19 cellular contexts compared by ENCODE assay signal in the genomic region with DNA sequence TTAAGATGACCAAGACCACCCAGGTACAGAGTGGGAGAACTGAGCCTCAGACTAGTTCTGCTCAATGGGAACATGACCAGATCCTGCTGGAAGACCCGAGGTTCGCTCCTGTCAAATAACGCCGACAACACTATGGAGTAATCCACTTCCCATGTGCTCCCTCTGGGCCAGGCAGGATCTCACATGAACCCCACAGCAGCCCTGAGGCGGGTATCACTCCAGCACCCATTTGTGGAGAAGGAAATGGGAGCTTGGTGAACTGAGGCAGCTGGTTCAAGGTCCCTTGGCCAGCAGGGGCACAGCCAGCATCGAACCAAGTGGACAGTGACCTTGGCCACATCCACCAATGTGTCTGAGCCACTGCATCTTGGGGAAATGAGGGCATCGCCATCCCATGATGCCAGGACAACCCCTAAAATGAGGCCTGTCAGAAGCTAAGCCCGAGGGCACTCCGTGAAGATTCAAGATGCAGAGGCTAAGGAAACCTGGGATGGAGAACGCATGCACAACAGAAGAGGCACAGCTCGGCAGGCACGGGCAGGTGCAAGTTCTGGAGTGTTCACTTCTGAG.
"Had no signal": no experiment of that assay in that cellular context is flagged by ENCODE, and none has a peak within 500 bp of the region (broad histone marks: within the 10 kb centered on the region; RNA-seq: fewer than 3 reads in every experiment).

No MANE protein-coding gene starts in this region.

- H3K27me3 ChIP-seq: esophagus squamous epithelium, gastroesophageal sphincter, right lobe of liver, uterus had no signal

- DNase-seq: cortex of kidney; effector memory CD8-positive, alpha-beta T cell; esophagus squamous epithelium; foreskin fibroblast; glutamatergic neuron; islet precursor cell; mammary epithelial cell; mucosa of descending colon; naive thymus-derived CD8-positive, alpha-beta T cell; stimulated activated CD4-positive, alpha-beta T cell treated with anti-CD3 and anti-CD28 coated beads, Interleukin-2, amount 100 ng/mL, for 24 hours; stimulated activated CD4-positive, alpha-beta T cell treated with anti-CD3 and anti-CD28 coated beads, Interleukin-4, amount 100 ng/mL, for 4 hours; stimulated activated naive B cell treated with anti-CD40 and anti-IgM and Interleukin-4, amounts not matched to agents 10 μg/mL and 1 μg/mL and 100 μg/mL, for 72 hours; stimulated activated naive CD8-positive, alpha-beta T cell treated with anti-CD3 and anti-CD28 coated beads, Interleukin-15, amount 100 ng/mL, for 72 hours; trophoblast cell had no signal

- H3K9me3 Mint-ChIP-seq: effector memory CD8-positive, alpha-beta T cell; naive thymus-derived CD8-positive, alpha-beta T cell; stimulated activated naive B cell treated with anti-CD40 and anti-IgM and Interleukin-4, amounts not matched to agents 10 μg/mL and 1 μg/mL and 100 μg/mL, for 72 hours; stimulated activated naive CD8-positive, alpha-beta T cell treated with anti-CD3 and anti-CD28 coated beads, Interleukin-15, amount 100 ng/mL, for 72 hours had no signal

- H3K4me3 ChIP-seq: esophagus squamous epithelium, gastroesophageal sphincter, mucosa of descending colon, right lobe of liver, uterus had no signal

- ATAC-seq: effector memory CD8-positive, alpha-beta T cell; gastroesophageal sphincter; left lobe of liver; naive thymus-derived CD8-positive, alpha-beta T cell; right lobe of liver; stimulated activated naive B cell treated with anti-CD40 and anti-IgM and Interleukin-4, amounts not matched to agents 10 μg/mL and 1 μg/mL and 100 μg/mL, for 72 hours; stimulated activated naive CD8-positive, alpha-beta T cell treated with anti-CD3 and anti-CD28 coated beads, Interleukin-15, amount 100 ng/mL, for 72 hours had no signal

- H3K9me3 ChIP-seq: esophagus squamous epithelium, gastroesophageal sphincter, mucosa of descending colon, neutrophil, right lobe of liver, uterus had no signal

- H3K4me3 Mint-ChIP-seq: effector memory CD8-positive, alpha-beta T cell; naive thymus-derived CD8-positive, alpha-beta T cell; stimulated activated naive B cell treated with anti-CD40 and anti-IgM and Interleukin-4, amounts not matched to agents 10 μg/mL and 1 μg/mL and 100 μg/mL, for 72 hours; stimulated activated naive CD8-positive, alpha-beta T cell treated with anti-CD3 and anti-CD28 coated beads, Interleukin-15, amount 100 ng/mL, for 72 hours had no signal

- H3K27ac Mint-ChIP-seq: stimulated activated naive B cell treated with anti-CD40 and anti-IgM and Interleukin-4, amounts not matched to agents 10 μg/mL and 1 μg/mL and 100 μg/mL, for 72 hours had no signal

- H3K27me3 Mint-ChIP-seq: effector memory CD8-positive, alpha-beta T cell; naive thymus-derived CD8-positive, alpha-beta T cell; stimulated activated naive B cell treated with anti-CD40 and anti-IgM and Interleukin-4, amounts not matched to agents 10 μg/mL and 1 μg/mL and 100 μg/mL, for 72 hours; stimulated activated naive CD8-positive, alpha-beta T cell treated with anti-CD3 and anti-CD28 coated beads, Interleukin-15, amount 100 ng/mL, for 72 hours had no signal

- H3K36me3 ChIP-seq: neutrophil, right lobe of liver, uterus had no signal
